17 cellular contexts compared by ENCODE assay signal in the genomic region with DNA sequence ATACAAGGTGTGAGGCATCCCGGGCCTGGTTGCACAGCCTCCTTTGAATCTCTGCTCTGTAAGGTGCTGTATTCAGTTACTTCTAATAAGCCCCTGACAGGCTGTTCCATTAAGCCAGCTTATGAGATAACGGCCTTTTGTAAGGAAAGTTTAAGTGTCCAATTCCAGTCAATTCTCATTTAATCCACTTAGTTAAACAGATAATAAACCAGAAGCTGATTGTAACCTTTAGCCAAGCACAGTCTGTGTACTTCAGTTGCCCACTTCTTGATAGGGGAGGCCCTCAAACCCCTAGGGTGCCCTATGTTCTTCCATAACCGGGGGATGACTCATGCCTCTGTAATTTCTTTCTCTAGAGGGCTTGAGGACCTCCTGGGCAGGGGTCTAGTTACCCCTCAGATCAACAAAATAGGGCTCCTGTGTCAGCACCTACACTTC.
DNase-seq lines count a peak whose midpoint lies in the region; ATAC-seq, FAIRE-seq and TF ChIP-seq lines count a peak whose summit lies in the region.
"Had no signal": no experiment of that assay in that cellular context is flagged by ENCODE, and none has a peak within 500 bp of the region (broad histone marks: within the 10 kb centered on the region; RNA-seq: fewer than 3 reads in every experiment).

No MANE protein-coding gene starts in this region.

- no peak for TF ChIP-seq CTCF in H1 (IDR thresholded peaks at IDR 0.05; ENCODE audit: control extremely low read depth in 1 of 3, insufficient read depth in 1 of 3, low read depth in 1 of 3, low read length in 3 of 3)

- H3K79me2 ChIP-seq in H1 (ENCODE audit: control insufficient read depth in 1 of 2, insufficient read depth in 2 of 2, low read length in 2 of 2): no peaks in the 10 kb centered on the region

- H3K27ac ChIP-seq in H1 (ENCODE audit: low read depth, low read length): no peak overlapping the region
- H3K27ac ChIP-seq: vagina had no signal

- H2BK15ac ChIP-seq in H1 (ENCODE audit: low read length): no peak overlapping the region

- no peak overlapping the region; the same call in 1 of the 2 replicates for H2BK5ac ChIP-seq in H1 (ENCODE audit: low read depth, low read length)

- TF ChIP-seq POLR2A in H1 (IDR thresholded peaks at IDR 0.05; ENCODE audit: control extremely low read depth in 1 of 2, low read depth in 2 of 2, low read length in 2 of 2): no peak

- no peaks in the 10 kb centered on the region for H3K79me1 ChIP-seq in H1 (ENCODE audit: low read depth, low read length)

- H3K4me3 ChIP-seq in H1 (ENCODE audit: extremely low read depth in 1 of 4, insufficient read depth in 2 of 4, low read depth in 3 of 4, low read length in 4 of 4): no peak overlapping the region
- H3K4me3 ChIP-seq: vagina had no signal

- 0 out of 4 replicates have a peak overlapping the region, but pooled peaks of 1 of the 2 experiments have one; percentile 2 for H3K4me2 ChIP-seq in H1 (ENCODE audit: insufficient read depth in 1 of 2, low read depth in 2 of 2, low read length in 2 of 2)

- H4K5ac ChIP-seq in H1 (ENCODE audit: insufficient read length, low read depth, low read length): no peak overlapping the region

- peak; percentile 36 for ATAC-seq in stimulated activated memory B cell treated with anti-CD40 and anti-IgM and Interleukin-4, amounts not matched to agents 10 μg/mL and 1 μg/mL and 100 μg/mL, for 72 hours
- no peak for ATAC-seq in activated CD4-positive, CD25-positive, alpha-beta regulatory T cell treated with anti-CD3 and anti-CD28 coated beads, Interleukin-2, amount 50 U/mL, for 24 hours
- ATAC-seq in HG03039 (IDR thresholded peaks at IDR 0.05; ENCODE audit: unreplicated experiment): no peak
- ATAC-seq: activated naive CD8-positive, alpha-beta T cell treated with anti-CD3 and anti-CD28 coated beads, Interleukin-2, amount 50 U/mL, for 24 hours had no signal

- H3K14ac ChIP-seq in H1 (ENCODE audit: insufficient read length): no peak overlapping the region

- no peak overlapping the region for H3K27ac Mint-ChIP-seq in stimulated activated memory B cell treated with anti-CD40 and anti-IgM and Interleukin-4, amounts not matched to agents 10 μg/mL and 1 μg/mL and 100 μg/mL, for 72 hours
- H3K27ac Mint-ChIP-seq: activated naive CD8-positive, alpha-beta T cell treated with anti-CD3 and anti-CD28 coated beads, Interleukin-2, amount 50 U/mL, for 24 hours; dendritic cell treated with granulocyte-macrophage colony-stimulating factor and Interleukin-4, amounts not matched to agents 40 ng/mL and 50 ng/mL, for 4 days had no signal

- no peak for FAIRE-seq in H1 (lab: Jason Lieb, UNC)
- FAIRE-seq: GM12892, kidney had no signal

- no peak overlapping the region for H3K18ac ChIP-seq in H1 (ENCODE audit: extremely low read depth, low read length)

- H3K9me3 ChIP-seq in H1 (ENCODE audit: insufficient read depth in 2 of 2, low read depth in 1 of 2, low read length in 1 of 2): no peaks in the 10 kb centered on the region
- H3K9me3 ChIP-seq: vagina had no signal

- H4K20me1 ChIP-seq in H1 (replicated peaks in 1 of 2; ENCODE audit: control insufficient read depth in 1 of 2, insufficient read depth in 2 of 2, low read length in 2 of 2): no peaks in the 10 kb centered on the region

- DNase-seq in NCI-H748 (lab: John Stamatoyannopoulos, UW; ENCODE audit: unreplicated experiment) (peak; percentile 63), NCI-H748 treated with DMSO at 0.1 percent for 48 hours (lab: John Stamatoyannopoulos, UW) (no peak), NCI-H524 treated with DMSO at 0.1 percent for 48 hours (lab: John Stamatoyannopoulos, UW) (peak; percentile 90), H1 (ENCODE audit: low read depth in 1 of 2, low spot score in 2 of 2) (no peak), SW 1271 (lab: John Stamatoyannopoulos, UW) (no peak)
- DNase-seq: activated CD4-positive, CD25-positive, alpha-beta regulatory T cell treated with anti-CD3 and anti-CD28 coated beads, Interleukin-2, amount 50 U/mL, for 72 hours; activated naive CD8-positive, alpha-beta T cell treated with anti-CD3 and anti-CD28 coated beads, Interleukin-2, amount 50 U/mL, for 24 hours; activated T-cell treated with anti-CD3 and anti-CD28 coated beads, Interleukin-2, amount 50 U/mL, for 1 hour; foreskin melanocyte; kidney; NCI-H1105 had no signal

- H4K8ac ChIP-seq in H1 (ENCODE audit: extremely low read depth, insufficient read depth, low read length): no peak overlapping the region

- H3K4me1 Mint-ChIP-seq in stimulated activated memory B cell treated with anti-CD40 and anti-IgM and Interleukin-4, amounts not matched to agents 10 μg/mL and 1 μg/mL and 100 μg/mL, for 72 hours: no peaks in the 10 kb centered on the region
- H3K4me1 Mint-ChIP-seq: activated naive CD8-positive, alpha-beta T cell treated with anti-CD3 and anti-CD28 coated beads, Interleukin-2, amount 50 U/mL, for 24 hours had no signal

- H2AFZ ChIP-seq in H1 (ENCODE audit: low read length): no peak overlapping the region

- TF ChIP-seq EP300 in H1 (IDR thresholded peaks at IDR 0.05; ENCODE audit: borderline replicate concordance in 1 of 2, low read depth in 2 of 2, low read length in 2 of 2): no peak

- no peaks in the 10 kb centered on the region for H3K27me3 ChIP-seq in H1 (replicated peaks in 1 of 4; ENCODE audit: control insufficient read depth in 3 of 4, extremely low read depth in 1 of 4, insufficient read depth in 3 of 4, low read length in 3 of 4)
- H3K27me3 ChIP-seq: vagina had no signal

- H2BK20ac ChIP-seq in H1 (ENCODE audit: low read length): 0 out of 2 replicates have a peak overlapping the region, but pooled peaks have one; percentile 87

- no peaks in the 10 kb centered on the region for H3K36me3 ChIP-seq in H1 (ENCODE audit: control insufficient read depth in 2 of 4, insufficient read depth in 4 of 4, low read length in 3 of 4)
- H3K36me3 ChIP-seq: vagina had no signal

- H3K27me3 Mint-ChIP-seq in stimulated activated memory B cell treated with anti-CD40 and anti-IgM and Interleukin-4, amounts not matched to agents 10 μg/mL and 1 μg/mL and 100 μg/mL, for 72 hours: no peaks in the 10 kb centered on the region
- H3K27me3 Mint-ChIP-seq: activated naive CD8-positive, alpha-beta T cell treated with anti-CD3 and anti-CD28 coated beads, Interleukin-2, amount 50 U/mL, for 24 hours; dendritic cell treated with granulocyte-macrophage colony-stimulating factor and Interleukin-4, amounts not matched to agents 40 ng/mL and 50 ng/mL, for 4 days had no signal

- no peak overlapping the region for H3K4ac ChIP-seq in H1 (replicated peaks; ENCODE audit: insufficient read length, low read depth, low read length)

- H4K91ac ChIP-seq in H1 (replicated peaks; ENCODE audit: insufficient read length, low read length): no peak overlapping the region

- no peak overlapping the region for H3K23ac ChIP-seq in H1 (ENCODE audit: insufficient read length)

- POLR2A ChIA-PET in H1 (lab: Charles Lee; ENCODE audit: partially characterized antibody): interaction anchor here (0.8 to 1.7 kb wide), 5 partner anchors 37 to 203 kb away, joined by 3 to 4 read pairs (median 3); no protein-coding TSS in a partner anchor

- peak overlapping the region; percentile 29 for H2BK120ac ChIP-seq in H1 (replicated peaks; ENCODE audit: low read depth, low read length)

- H3K23me2 ChIP-seq in H1 (ENCODE audit: low read depth, low read length): no peaks in the 10 kb centered on the region

- TF ChIP-seq RAD21 in H1 (IDR thresholded peaks at IDR 0.05 in 1 of 2, conservative IDR thresholded peaks at IDR 0.05 in 1 of 2; ENCODE audit: low read depth in 2 of 2, low read length in 2 of 2): no peak

- CTCF ChIA-PET in H1 (lab: Charles Lee; ENCODE audit: partially characterized antibody): interaction anchor here (0.6 to 1.8 kb wide), 9 partner anchors 9 to 59 kb away, joined by 3 to 11 read pairs (median 3); no protein-coding TSS in a partner anchor

- peaks cover 18% of the 10 kb centered on the region for H3K36me3 Mint-ChIP-seq in stimulated activated memory B cell treated with anti-CD40 and anti-IgM and Interleukin-4, amounts not matched to agents 10 μg/mL and 1 μg/mL and 100 μg/mL, for 72 hours

- H3K4me3 Mint-ChIP-seq in stimulated activated memory B cell treated with anti-CD40 and anti-IgM and Interleukin-4, amounts not matched to agents 10 μg/mL and 1 μg/mL and 100 μg/mL, for 72 hours: no peak overlapping the region
- H3K4me3 Mint-ChIP-seq: activated naive CD8-positive, alpha-beta T cell treated with anti-CD3 and anti-CD28 coated beads, Interleukin-2, amount 50 U/mL, for 24 hours; dendritic cell treated with granulocyte-macrophage colony-stimulating factor and Interleukin-4, amounts not matched to agents 40 ng/mL and 50 ng/mL, for 4 days had no signal

- H3K9me3 Mint-ChIP-seq in stimulated activated memory B cell treated with anti-CD40 and anti-IgM and Interleukin-4, amounts not matched to agents 10 μg/mL and 1 μg/mL and 100 μg/mL, for 72 hours: no peaks in the 10 kb centered on the region
- H3K9me3 Mint-ChIP-seq: activated naive CD8-positive, alpha-beta T cell treated with anti-CD3 and anti-CD28 coated beads, Interleukin-2, amount 50 U/mL, for 24 hours; dendritic cell treated with granulocyte-macrophage colony-stimulating factor and Interleukin-4, amounts not matched to agents 40 ng/mL and 50 ng/mL, for 4 days had no signal

- H3K9ac ChIP-seq in H1 (replicated peaks in 1 of 4; ENCODE audit: extremely low read depth in 1 of 4, low read depth in 3 of 4, low read length in 3 of 4): no peak overlapping the region

- H2AK5ac ChIP-seq in H1 (ENCODE audit: low read depth, low read length): peak overlapping the region; percentile 39; the same call in 1 of the 2 replicates

- H2BK12ac ChIP-seq in H1 (ENCODE audit: low read depth, low read length): no peak overlapping the region

- 73% methylated on average over 3 of the region's 3 CpGs; no CpG with 5 or more reads in 1 of the 2 experiments for WGBS in H1 (ENCODE audit: extremely low coverage in 1 of 2, insufficient coverage in 1 of 2, insufficient read length in 1 of 2, insufficient replicate concordance in 2 of 2, low coverage in 1 of 2, low lambda C conversion rate in 2 of 2, missing lambda C conversion rate in 1 of 2), 2 experiments

- H3K4me1 ChIP-seq in H1 (replicated peaks in 1 of 4; ENCODE audit: control insufficient read depth in 3 of 4, insufficient read depth in 4 of 4, low read length in 3 of 4): peaks cover 5 to 11% (median 8%) of the 10 kb centered on the region in 4 experiments
- H3K4me1 ChIP-seq: vagina had no signal

- H3K56ac ChIP-seq in H1 (replicated peaks; ENCODE audit: insufficient read length, low read depth, low read length): no peak overlapping the region

TF ChIP-seq in H1, 55 proteins besides CTCF, POLR2A, EP300 and RAD21 (continues in another document):
- TF ChIP-seq CHD2 (IDR thresholded peaks at IDR 0.05; ENCODE audit: low read length): no peak
- TF ChIP-seq SP1 (IDR thresholded peaks at IDR 0.05; ENCODE audit: low read depth, low read length): no peak
- peak; percentile 93 for TF ChIP-seq JUND (IDR thresholded peaks at IDR 0.05; ENCODE audit: low read length)

Comparison
In these comparisons a context has a peak if more than half of its experiments do, and no peak if none do; other contexts are left out.
1. DNase-seq: peak in NCI-H748 (single experiment) and NCI-H524 treated with DMSO at 0.1 percent for 48 hours (single experiment); none in NCI-H748 treated with DMSO at 0.1 percent for 48 hours (single experiment), H1 (0 of 2) and SW 1271 (0 of 2).